ENCODE assay signal across 15 cellular contexts in the genomic region with DNA sequence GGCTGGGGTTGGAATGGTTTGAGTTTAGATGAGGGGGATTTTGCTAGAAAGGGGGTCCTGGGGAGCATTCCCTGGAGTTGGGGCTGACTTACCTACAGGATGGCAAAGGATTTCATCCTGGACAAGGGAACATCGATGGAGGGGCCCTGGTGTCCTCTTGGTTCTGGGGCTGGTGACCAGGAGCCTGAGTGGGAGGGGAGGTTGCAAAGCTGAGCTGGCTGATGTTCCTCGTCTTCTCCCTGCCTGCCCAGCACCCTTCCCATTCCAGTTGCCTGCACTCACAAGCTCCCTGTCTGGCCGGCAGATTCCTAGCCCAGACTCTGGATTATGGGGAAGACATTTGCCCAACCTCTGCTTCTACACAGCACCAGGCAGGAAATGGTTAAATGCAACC. TPM values are rescaled to one million over a fixed set of nuclear protein-coding genes. Genes with fewer than 3 reads are reported as not detected.
A peak's percentile ranks its signal among the peaks of the same experiment; 100 is the strongest.
DNase-seq lines count a peak whose midpoint lies in the region; ATAC-seq, FAIRE-seq and TF ChIP-seq lines count a peak whose summit lies in the region.
"Had no signal": no experiment of that assay in that cellular context is flagged by ENCODE, and none has a peak within 500 bp of the region (broad histone marks: within the 10 kb centered on the region; RNA-seq: fewer than 3 reads in every experiment).

No MANE protein-coding gene starts in this region.

- DNase-seq in left cardiac atrium (peak; percentile 7), Right ventricle myocardium superior (no peak), immature natural killer cell (no peak), upper lobe of right lung (no peak), hepatic stellate cell (ENCODE audit: low spot score) (no peak), urothelium cell line (ENCODE audit: low spot score) (no peak)
- no peak for DNase-seq in activated CD4-positive, alpha-beta memory T cell treated with anti-CD3 and anti-CD28 coated beads, Interleukin-2, amount 10 ng/mL, durations not matched to agents 7 days and 5 days
- DNase-seq: activated CD4-positive, CD25-positive, alpha-beta regulatory T cell; activated effector memory CD4-positive, alpha-beta T cell treated with Interleukin-2 at 50 U/mL for 16 hours; foreskin keratinocyte; NCI-H187 treated with DMSO at 0.1 percent for 48 hours; NCI-H524 treated with DMSO at 0.1 percent for 48 hours; occipital lobe had no signal

- CTCF ChIA-PET in activated CD4-positive, alpha-beta memory T cell treated with anti-CD3 and anti-CD28 coated beads, Interleukin-2, amount 10 ng/mL, durations not matched to agents 7 days and 5 days (lab: Charles Lee): interaction anchor here (0.9 to 4.2 kb wide), 4 partner anchors 25 to 83 kb away, joined by 3 to 21 read pairs (median 5); no protein-coding TSS in a partner anchor

- FAIRE-seq in urothelium cell line (lab: Jason Lieb, UNC): no peak
- FAIRE-seq: bronchial epithelial cell had no signal

- H3K4me1 Mint-ChIP-seq in activated CD4-positive, alpha-beta memory T cell treated with anti-CD3 and anti-CD28 coated beads, Interleukin-2, amount 10 ng/mL, durations not matched to agents 7 days and 5 days: peaks cover 70% of the 10 kb centered on the region
- H3K4me1 Mint-ChIP-seq in immature natural killer cell: peaks cover 79 to 81% of the 10 kb centered on the region in 2 donors

- no peaks in the 10 kb centered on the region for H3K36me3 ChIP-seq in upper lobe of right lung

- no peak for TF ChIP-seq CTCF in upper lobe of right lung (IDR thresholded peaks at IDR 0.05)

- H3K4me1 ChIP-seq in upper lobe of right lung: no peaks in the 10 kb centered on the region
- H3K4me1 ChIP-seq: foreskin keratinocyte had no signal

- peak overlapping the region; percentile 75 for H3K4me3 Mint-ChIP-seq in activated CD4-positive, alpha-beta memory T cell treated with anti-CD3 and anti-CD28 coated beads, Interleukin-2, amount 10 ng/mL, durations not matched to agents 7 days and 5 days
- H3K4me3 Mint-ChIP-seq in immature natural killer cell: peak overlapping the region; percentile 85 to 98 (median 90)

- peak overlapping the region; percentile 8 for H3K4me3 ChIP-seq in upper lobe of right lung

- intact Hi-C loops in left cardiac atrium (cut with DNase I) (no loop called here), Right ventricle myocardium superior (cut with DNase I) (no loop called here), upper lobe of right lung (cut with DNase I) (no loop called here)

- POLR2A ChIA-PET in activated CD4-positive, alpha-beta memory T cell treated with anti-CD3 and anti-CD28 coated beads, Interleukin-2, amount 10 ng/mL, durations not matched to agents 7 days and 5 days (lab: Charles Lee): interaction anchor here (0.8 to 2.8 kb wide), 7 partner anchors 13 to 201 kb away, joined by 3 to 14 read pairs (median 7); no protein-coding TSS in a partner anchor

- no peaks in the 10 kb centered on the region for H3K27me3 ChIP-seq in upper lobe of right lung
- H3K27me3 ChIP-seq: foreskin keratinocyte had no signal

- peak overlapping the region; percentile 97 for H3K27ac Mint-ChIP-seq in activated CD4-positive, alpha-beta memory T cell treated with anti-CD3 and anti-CD28 coated beads, Interleukin-2, amount 10 ng/mL, durations not matched to agents 7 days and 5 days
- peak overlapping the region; percentile 98 to 100 (median 98) for H3K27ac Mint-ChIP-seq in immature natural killer cell

- no peak overlapping the region for H3K27ac ChIP-seq in upper lobe of right lung
- H3K27ac ChIP-seq: foreskin keratinocyte had no signal

- ATAC-seq in left cardiac atrium (no peak), Right ventricle myocardium superior (ENCODE audit: poor library complexity) (no peak), upper lobe of right lung (peak; percentile 6), GM18861 (IDR thresholded peaks at IDR 0.05; ENCODE audit: unreplicated experiment) (no peak)
- ATAC-seq: foreskin keratinocyte had no signal

- no peaks in the 10 kb centered on the region for H3K9me3 ChIP-seq in upper lobe of right lung

- H3K36me3 Mint-ChIP-seq in activated CD4-positive, alpha-beta memory T cell treated with anti-CD3 and anti-CD28 coated beads, Interleukin-2, amount 10 ng/mL, durations not matched to agents 7 days and 5 days (ENCODE audit: low read depth): peaks cover 29% of the 10 kb centered on the region
- H3K36me3 Mint-ChIP-seq in immature natural killer cell: peaks cover 4 to 14% (median 5%) of the 10 kb centered on the region in 3 donors

- peaks cover 18% of the 10 kb centered on the region for H3K9me3 Mint-ChIP-seq in activated CD4-positive, alpha-beta memory T cell treated with anti-CD3 and anti-CD28 coated beads, Interleukin-2, amount 10 ng/mL, durations not matched to agents 7 days and 5 days
- H3K9me3 Mint-ChIP-seq in immature natural killer cell: peaks cover 0 to 5% (median 0%) of the 10 kb centered on the region in 6 donors

- H3K27me3 Mint-ChIP-seq in activated CD4-positive, alpha-beta memory T cell treated with anti-CD3 and anti-CD28 coated beads, Interleukin-2, amount 10 ng/mL, durations not matched to agents 7 days and 5 days: peaks cover 1% of the 10 kb centered on the region
- H3K27me3 Mint-ChIP-seq in immature natural killer cell (ENCODE audit: low read depth in 3 of 3): peaks cover 24 to 34% (median 29%) of the 10 kb centered on the region in 3 donors

RNA-seq across cellular contexts. Expression of a gene that starts 37.2 kb away (rescaled TPM):
- total RNA-seq in left cardiac atrium: 10 to 100 TPM; 15.7 to 20.5 TPM
- total RNA-seq in Right ventricle myocardium superior: 14.8 TPM
- total RNA-seq in activated CD4-positive, alpha-beta memory T cell treated with anti-CD3 and anti-CD28 coated beads, Interleukin-2, amount 10 ng/mL, durations not matched to agents 7 days and 5 days: 10 to 100 TPM; 20.0 to 22.0 TPM
- 10 to 100 TPM; 68.2 to 81.9 (median 81.8) TPM for polyA plus RNA-seq in immature natural killer cell
- 24.2 TPM for total RNA-seq in upper lobe of right lung

RNA-seq across cellular contexts. Expression of a gene that starts 40.1 kb away (rescaled TPM):
- total RNA-seq in left cardiac atrium (under 1 TPM; 0.16 to 0.47 TPM), Right ventricle myocardium superior (0.13 TPM), upper lobe of right lung (0.41 TPM)
- total RNA-seq in activated CD4-positive, alpha-beta memory T cell treated with anti-CD3 and anti-CD28 coated beads, Interleukin-2, amount 10 ng/mL, durations not matched to agents 7 days and 5 days: 10 to 100 TPM; 23.8 to 25.2 TPM
- under 1 TPM in 2 of 3 donors, not detected in 1; 0.20 to 0.47 TPM for polyA plus RNA-seq in immature natural killer cell

Comparison
In these comparisons a context has a peak if more than half of its experiments do, and no peak if none do; other contexts are left out.
1. RNA of a gene that starts 40.1 kb away (total RNA-seq): 23.8 to 25.2 TPM in activated CD4-positive, alpha-beta memory T cell treated with anti-CD3 and anti-CD28 coated beads, Interleukin-2, amount 10 ng/mL, durations not matched to agents 7 days and 5 days; 0.16 to 0.47 TPM in left cardiac atrium, 0.41 TPM in upper lobe of right lung (single experiment) and 0.13 TPM in Right ventricle myocardium superior (single experiment); every median in the first group is over 10 times any median in the second.